In genomic region chr4:95209942-95210341, GRCh38 we compare ENCODE assay signal across 17 cellular contexts.
"Had no signal": no experiment of that assay in that cellular context is flagged by ENCODE, and none has a peak within 500 bp of the region (broad histone marks: within the 10 kb centered on the region; RNA-seq: fewer than 3 reads in every experiment).

No MANE protein-coding gene starts in this region.

- H3K4me3 Mint-ChIP-seq: endodermal cell; naive thymus-derived CD4-positive, alpha-beta T cell had no signal

- H3K9me3 ChIP-seq: heart left ventricle, neutrophil, psoas muscle, right atrium auricular region, thoracic aorta, transverse colon had no signal

- H3K4me1 ChIP-seq: heart left ventricle, psoas muscle, right atrium auricular region, transverse colon had no signal

- ATAC-seq: heart left ventricle; left ventricle myocardium superior; naive thymus-derived CD4-positive, alpha-beta T cell; psoas muscle; stimulated activated naive CD8-positive, alpha-beta T cell treated with anti-CD3 and anti-CD28 coated beads, Interleukin-15, Interleukin-2, amounts not matched to agents 100 U/mL and 50 U/mL, for 24 hours had no signal

- H3K36me3 ChIP-seq: neutrophil, right atrium auricular region, thoracic aorta, transverse colon had no signal

- H3K36me3 Mint-ChIP-seq: naive thymus-derived CD4-positive, alpha-beta T cell had no signal

- DNase-seq: caudate nucleus; effector CD4-positive, alpha-beta T cell; endodermal cell; heart left ventricle; hippocampal formation; islet precursor cell; left ventricle myocardium superior; naive thymus-derived CD4-positive, alpha-beta T cell; psoas muscle; stimulated activated CD4-positive, alpha-beta T cell treated with anti-CD3 and anti-CD28 coated beads, Interleukin-2, amount 100 ng/mL, for 48 hours; stimulated activated naive CD8-positive, alpha-beta T cell treated with anti-CD3 and anti-CD28 coated beads, Interleukin-15, Interleukin-2, amounts not matched to agents 100 U/mL and 50 U/mL, for 24 hours; transverse colon had no signal

- H3K4me3 ChIP-seq: coronary artery, heart left ventricle, psoas muscle, right atrium auricular region, smooth muscle cell, thoracic aorta, transverse colon had no signal

- H3K27ac Mint-ChIP-seq: endodermal cell; naive thymus-derived CD4-positive, alpha-beta T cell had no signal

- H3K27me3 ChIP-seq: heart left ventricle, neutrophil, right atrium auricular region, transverse colon had no signal

- H3K4me2 ChIP-seq: smooth muscle cell had no signal

- H3K9me3 Mint-ChIP-seq: endodermal cell; naive thymus-derived CD4-positive, alpha-beta T cell had no signal

- H3K27ac ChIP-seq: coronary artery, heart left ventricle, neutrophil, psoas muscle, right atrium auricular region, thoracic aorta, transverse colon had no signal
